18 cellular contexts compared by ENCODE assay signal in the genomic region with DNA sequence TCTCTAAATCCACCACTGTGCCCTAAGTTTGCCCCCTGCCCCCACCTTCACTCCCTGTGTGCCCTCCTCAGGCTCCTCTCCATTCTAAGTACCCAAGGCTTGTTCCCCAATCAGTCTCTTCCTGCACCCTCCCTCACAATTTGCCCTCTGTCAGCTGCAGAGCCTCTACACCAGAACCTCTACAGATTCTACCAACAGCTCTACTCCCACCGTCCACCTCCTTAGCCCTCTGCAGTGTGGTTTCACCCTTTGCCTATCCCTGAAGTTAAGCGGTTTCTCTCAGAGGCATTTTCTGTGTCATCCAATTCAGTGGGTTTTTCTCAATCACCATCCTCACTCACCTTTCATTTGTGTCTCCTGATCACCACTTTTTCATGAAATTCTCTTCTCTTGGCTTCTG.
"Had no signal": no experiment of that assay in that cellular context is flagged by ENCODE, and none has a peak within 500 bp of the region (broad histone marks: within the 10 kb centered on the region; RNA-seq: fewer than 3 reads in every experiment).

No MANE protein-coding gene starts in this region.

- H3K36me3 Mint-ChIP-seq: naive B cell had no signal

- H3K9me3 Mint-ChIP-seq: naive B cell, nephron had no signal

- H3K4me3 ChIP-seq: dorsolateral prefrontal cortex, heart left ventricle, psoas muscle, right lobe of liver, stomach, thoracic aorta, transverse colon had no signal

- H3K4me1 ChIP-seq: heart left ventricle, psoas muscle, right lobe of liver, stomach had no signal

- DNase-seq: cortex of kidney; dorsolateral prefrontal cortex; effector CD8-positive, alpha-beta T cell; heart left ventricle; hippocampal formation; kidney glomerular epithelial cell; mesendoderm; naive B cell; psoas muscle; retina; right lobe of liver; stimulated activated CD4-positive, alpha-beta T cell treated with anti-CD3 and anti-CD28 coated beads, Interleukin-4, amount 100 ng/mL, for 24 hours; stimulated activated naive CD4-positive, alpha-beta T cell; stomach; substantia nigra; transverse colon had no signal

- H3K4me1 Mint-ChIP-seq: nephron had no signal

- H3K9me3 ChIP-seq: heart left ventricle, psoas muscle, right lobe of liver, stomach, thoracic aorta, transverse colon had no signal

- H3K27me3 ChIP-seq: dorsolateral prefrontal cortex, heart left ventricle, right lobe of liver, stomach, transverse colon had no signal

- H3K4me3 Mint-ChIP-seq: naive B cell, nephron had no signal

- H3K27ac Mint-ChIP-seq: nephron had no signal

- H3K36me3 ChIP-seq: heart left ventricle, right lobe of liver, stomach, thoracic aorta, transverse colon had no signal

- ATAC-seq: heart left ventricle, psoas muscle, right lobe of liver had no signal
